Comparison of ENCODE assay signal across 10 cellular contexts in genomic region chr15:101122266-101122665, GRCh38.
A peak's percentile ranks its signal among the peaks of the same experiment; 100 is the strongest.
DNase-seq lines count a peak whose midpoint lies in the region; ATAC-seq and TF ChIP-seq lines count a peak whose summit lies in the region.
"Had no signal": no experiment of that assay in that cellular context is flagged by ENCODE, and none has a peak within 500 bp of the region (broad histone marks: within the 10 kb centered on the region; RNA-seq: fewer than 3 reads in every experiment).

No MANE protein-coding gene starts in this region.

- H3K9me3 ChIP-seq in BLaER1: no peaks in the 10 kb centered on the region
- no peaks in the 10 kb centered on the region for H3K9me3 ChIP-seq in MM.1S (replicated peaks; ENCODE audit: insufficient read depth, low read length)
- H3K9me3 ChIP-seq in esophagus squamous epithelium: no peaks in the 10 kb centered on the region
- no peaks in the 10 kb centered on the region for H3K9me3 ChIP-seq in parathyroid adenoma (ENCODE audit: control insufficient read depth, low read length)
- H3K9me3 ChIP-seq: pancreas had no signal

- H3K27ac ChIP-seq in BLaER1 (peak overlapping the region; percentile 93), MM.1S (ENCODE audit: low read length) (peak overlapping the region; percentile 47; the same call in 1 of the 2 replicates), esophagus squamous epithelium (peak overlapping the region in 3 of 4 donors; percentile 40 to 77 (median 64)), parathyroid adenoma (peak overlapping the region; percentile 54)

- H3F3A ChIP-seq in MM.1S (ENCODE audit: insufficient read depth, low read length): peaks cover 31% of the 10 kb centered on the region

- no peak for ATAC-seq in GM21786 (IDR thresholded peaks at IDR 0.05; ENCODE audit: unreplicated experiment)
- ATAC-seq in HG02759 (IDR thresholded peaks at IDR 0.05; ENCODE audit: unreplicated experiment): no peak

- WGBS in esophagus squamous epithelium, 2 donors: 78 to 81% methylated on average over 10 to 11 of the region's 11 CpGs

- H4K20me1 ChIP-seq in BLaER1 (no peaks in the 10 kb centered on the region), MM.1S (ENCODE audit: insufficient read depth, low read length) (no peaks in the 10 kb centered on the region)

- TF ChIP-seq CTCF in MM.1S (IDR thresholded peaks at IDR 0.05; ENCODE audit: low read length) (no peak), esophagus squamous epithelium (IDR thresholded peaks at IDR 0.05) (no peak), parathyroid adenoma (IDR thresholded peaks at IDR 0.05) (no peak)

- H3K36me3 ChIP-seq in BLaER1: no peaks in the 10 kb centered on the region
- no peaks in the 10 kb centered on the region for H3K36me3 ChIP-seq in MM.1S (replicated peaks; ENCODE audit: insufficient read depth, low read length)
- no peaks in the 10 kb centered on the region for H3K36me3 ChIP-seq in esophagus squamous epithelium
- H3K36me3 ChIP-seq in parathyroid adenoma (ENCODE audit: control insufficient read depth, insufficient read depth, low read length): no peaks in the 10 kb centered on the region
- H3K36me3 ChIP-seq: pancreas had no signal

- H3K4me1 ChIP-seq in BLaER1: peaks cover 86% of the 10 kb centered on the region
- peaks cover 51% of the 10 kb centered on the region for H3K4me1 ChIP-seq in MM.1S (ENCODE audit: low read length)
- H3K4me1 ChIP-seq in esophagus squamous epithelium: peaks cover 16 to 37% (median 23%) of the 10 kb centered on the region in 3 donors
- no peaks in the 10 kb centered on the region for H3K4me1 ChIP-seq in parathyroid adenoma
- H3K4me1 ChIP-seq: pancreas had no signal

- intact Hi-C loops in esophagus squamous epithelium (cut with DNase I): no loop called here

- H3K79me2 ChIP-seq in MM.1S (ENCODE audit: low read length) (peaks cover 30% of the 10 kb centered on the region), parathyroid adenoma (no peaks in the 10 kb centered on the region)

- no peaks in the 10 kb centered on the region for H3K9me2 ChIP-seq in MM.1S (replicated peaks; ENCODE audit: insufficient read depth, low read length)

- H3K4me3 ChIP-seq in BLaER1: peak overlapping the region; percentile 65
- H3K4me3 ChIP-seq in MM.1S (ENCODE audit: low read length): peak overlapping the region; percentile 62
- peak overlapping the region in 1 of 4 donors; percentile 55 for H3K4me3 ChIP-seq in esophagus squamous epithelium
- no peak overlapping the region for H3K4me3 ChIP-seq in parathyroid adenoma (ENCODE audit: low read depth, low read length)

- H3K9ac ChIP-seq in BLaER1 (peak overlapping the region; percentile 82), MM.1S (ENCODE audit: low read length) (peak overlapping the region; percentile 82), parathyroid adenoma (no peak overlapping the region)

- H3K27me3 ChIP-seq in BLaER1: no peaks in the 10 kb centered on the region
- H3K27me3 ChIP-seq in MM.1S (replicated peaks; ENCODE audit: insufficient read depth, low read length): no peaks in the 10 kb centered on the region
- H3K27me3 ChIP-seq in esophagus squamous epithelium: no peaks in the 10 kb centered on the region
- H3K27me3 ChIP-seq in parathyroid adenoma (ENCODE audit: control insufficient read depth, insufficient read depth, low read length): no peaks in the 10 kb centered on the region
- H3K27me3 ChIP-seq: pancreas had no signal

- TF ChIP-seq POLR2A in esophagus squamous epithelium (IDR thresholded peaks at IDR 0.05): no peak

- H3K4me2 ChIP-seq in BLaER1 (peak overlapping the region; percentile 99), MM.1S (ENCODE audit: low read depth, low read length) (peak overlapping the region; percentile 97), parathyroid adenoma (ENCODE audit: low read length) (no peak overlapping the region)

- H2AFZ ChIP-seq in MM.1S (ENCODE audit: low read length) (peak overlapping the region; percentile 42), parathyroid adenoma (no peak overlapping the region)

- DNase-seq in MM.1S (no peak), esophagus squamous epithelium (lab: John Stamatoyannopoulos, UW) (no peak), NCI-H69 (lab: John Stamatoyannopoulos, UW) (no peak), DMS 273 treated with DMSO at 0.1 percent for 48 hours (lab: John Stamatoyannopoulos, UW) (no peak)
- DNase-seq: activated CD4-positive, alpha-beta T cell treated with anti-CD3 and anti-CD28 coated beads for 1 hour had no signal
